ENCODE assay signal across 1 cellular context in genomic region chr2:189407944-189408209, GRCh38.
TF ChIP-seq lines count a peak whose summit lies in the region.

No MANE protein-coding gene starts in this region.

TF ChIP-seq in GM12878, 131 proteins besides CTCF, POLR2A, EP300 and RAD21 (continued from another document):
- TF ChIP-seq PRDM15 (CRISPR knock-in tag; IDR thresholded peaks at IDR 0.05) (no peak), NBN (IDR thresholded peaks at IDR 0.05) (no peak), MXI1 (IDR thresholded peaks at IDR 0.05; ENCODE audit: low read depth, low read length) (no peak), HDAC2 (IDR thresholded peaks at IDR 0.05) (no peak), SRF (IDR thresholded peaks at IDR 0.05; ENCODE audit: low read depth in 2 of 2, low read length in 2 of 2) (no peak), ZBTB11 (CRISPR knock-in tag; IDR thresholded peaks at IDR 0.05) (no peak), ATF3 (IDR thresholded peaks at IDR 0.05; ENCODE audit: borderline replicate concordance, extremely low read depth, low read depth, low read length) (no peak), USF1 (IDR thresholded peaks at IDR 0.05; ENCODE audit: borderline replicate concordance, extremely low read length, insufficient read depth, low read depth, low read length) (no peak), ZNF24 (IDR thresholded peaks at IDR 0.05) (no peak), CHD1 (IDR thresholded peaks at IDR 0.05; ENCODE audit: low read depth, low read length) (no peak), NRF1 (conservative IDR thresholded peaks at IDR 0.05; ENCODE audit: low read depth, low read length) (no peak), USF2 (IDR thresholded peaks at IDR 0.05; ENCODE audit: borderline replicate concordance, low read depth, low read length) (no peak), ZNF274 (IDR thresholded peaks at IDR 0.05; ENCODE audit: insufficient read depth, insufficient read length) (no peak), ZNF687 (IDR thresholded peaks at IDR 0.05) (no peak), NR2C2 (IDR thresholded peaks at IDR 0.05; ENCODE audit: borderline replicate concordance, control insufficient read depth, insufficient read length, low read depth) (no peak), BCL3 (IDR thresholded peaks at IDR 0.05; ENCODE audit: borderline replicate concordance, insufficient read depth, low read depth, low read length, poor library complexity, severe bottlenecking) (no peak), SKIL (IDR thresholded peaks at IDR 0.05; ENCODE audit: low read depth, poor library complexity, severe bottlenecking) (no peak), ZBED1 (IDR thresholded peaks at IDR 0.05; ENCODE audit: borderline replicate concordance) (no peak)
